1 cellular context compared by ENCODE assay signal in genomic region chr12:111413442-111414086, GRCh38.
TF ChIP-seq lines count a peak whose summit lies in the region.

No MANE protein-coding gene starts in this region.

TF ChIP-seq in K562, 482 proteins besides CTCF, POLR2A, EP300 and RAD21 (continued from another document and continues in another):
- TF ChIP-seq TAF9B (IDR thresholded peaks at IDR 0.05; ENCODE audit: partially characterized antibody) (no peak), ZNF174 (CRISPR knock-in tag; IDR thresholded peaks at IDR 0.05) (no peak), KDM1A (IDR thresholded peaks at IDR 0.05) (peak; percentile 16 to 48; a peak in 1 of 4 replicates), FOXK2 (conservative IDR thresholded peaks at IDR 0.05 in 1 of 2, IDR thresholded peaks at IDR 0.05 in 1 of 2; ENCODE audit: low read depth in 2 of 2) (no peak), NELFE (IDR thresholded peaks at IDR 0.05; ENCODE audit: insufficient read depth, insufficient read length) (no peak), U2AF1 (optimal IDR thresholded peaks at IDR 0.05; ENCODE audit: low read depth, low read length) (no peak), SNAPC5 (CRISPR knock-in tag; IDR thresholded peaks at IDR 0.05) (no peak), MYC (IDR thresholded peaks at IDR 0.05; ENCODE audit: low read depth, low read length) (no peak), MYC (CRISPR knock-in tag; IDR thresholded peaks at IDR 0.05; ENCODE audit: borderline replicate concordance, low read depth) (no peak), ZBTB8A (IDR thresholded peaks at IDR 0.05; ENCODE audit: partially characterized antibody) (no peak), RAD51 (IDR thresholded peaks at IDR 0.05; ENCODE audit: borderline replicate concordance, low read depth) (no peak), ETS1 (conservative IDR thresholded peaks at IDR 0.05; ENCODE audit: control insufficient read depth, low read depth, low read length) (no peak), ZNF431 (CRISPR knock-in tag; IDR thresholded peaks at IDR 0.05) (no peak), ZNF165 (CRISPR knock-in tag; IDR thresholded peaks at IDR 0.05; ENCODE audit: borderline replicate concordance) (no peak), ZNF316 (IDR thresholded peaks at IDR 0.05) (no peak), JUNB (CRISPR knock-in tag; conservative IDR thresholded peaks at IDR 0.05) (no peak), ZNF444 (CRISPR knock-in tag; IDR thresholded peaks at IDR 0.05) (no peak), NFE2 (IDR thresholded peaks at IDR 0.05; ENCODE audit: low read depth) (0 out of 2 replicates have a peak, but pooled peaks have one; percentile 23), ZBED1 (IDR thresholded peaks at IDR 0.05) (no peak), RERE (CRISPR knock-in tag; IDR thresholded peaks at IDR 0.05; ENCODE audit: borderline replicate concordance) (no peak), NCOR1 (IDR thresholded peaks at IDR 0.05) (peak; percentile 30), ZNF79 (CRISPR knock-in tag; IDR thresholded peaks at IDR 0.05; ENCODE audit: low read depth) (no peak), MCM7 (IDR thresholded peaks at IDR 0.05) (no peak), POLR2H (tag; IDR thresholded peaks at IDR 0.05; ENCODE audit: low read depth) (no peak), SMARCC2 (IDR thresholded peaks at IDR 0.05; ENCODE audit: low read depth) (no peak), HEY1 (CRISPR knock-in tag; IDR thresholded peaks at IDR 0.05; ENCODE audit: borderline replicate concordance) (no peak), SAFB (IDR thresholded peaks at IDR 0.05; ENCODE audit: borderline replicate concordance, low read depth, low read length) (no peak), EZH2 (IDR thresholded peaks at IDR 0.05; ENCODE audit: borderline replicate concordance, low read depth, low read length) (no peak), SRSF9 (IDR thresholded peaks at IDR 0.05; ENCODE audit: borderline replicate concordance, low read depth, low read length) (no peak), ADNP (tag; IDR thresholded peaks at IDR 0.05) (no peak), CBX1 (IDR thresholded peaks at IDR 0.05; ENCODE audit: low read depth) (no peak), COPS2 (conservative IDR thresholded peaks at IDR 0.05) (no peak), ZNF212 (CRISPR knock-in tag; IDR thresholded peaks at IDR 0.05) (no peak), HMGXB4 (CRISPR knock-in tag; IDR thresholded peaks at IDR 0.05) (no peak), ZNF253 (CRISPR knock-in tag; conservative IDR thresholded peaks at IDR 0.05) (no peak), LEF1 (IDR thresholded peaks at IDR 0.05) (no peak), BHLHE40 (IDR thresholded peaks at IDR 0.05; ENCODE audit: low read length) (no peak), FIP1L1 (IDR thresholded peaks at IDR 0.05; ENCODE audit: low read depth, low read length, poor library complexity, severe bottlenecking) (no peak), ZNF778 (CRISPR knock-in tag; IDR thresholded peaks at IDR 0.05) (no peak), SMARCA4 (IDR thresholded peaks at IDR 0.05) (peak; percentile 41; the same call in 1 of the 2 replicates), U2AF2 (optimal IDR thresholded peaks at IDR 0.05; ENCODE audit: low read depth, low read length) (no peak), BMI1 (IDR thresholded peaks at IDR 0.05; ENCODE audit: low read length) (no peak), SMARCA5 (IDR thresholded peaks at IDR 0.05) (no peak), PHF8 (IDR thresholded peaks at IDR 0.05; ENCODE audit: borderline replicate concordance, low read length) (no peak), SAP30 (IDR thresholded peaks at IDR 0.05; ENCODE audit: borderline replicate concordance, insufficient read depth, low read depth, low read length, poor library complexity, severe bottlenecking) (no peak), GABPB1 (CRISPR knock-in tag; IDR thresholded peaks at IDR 0.05) (0 out of 2 replicates have a peak, but pooled peaks have one; percentile 16)
- TF ChIP-seq, protein P1, sequence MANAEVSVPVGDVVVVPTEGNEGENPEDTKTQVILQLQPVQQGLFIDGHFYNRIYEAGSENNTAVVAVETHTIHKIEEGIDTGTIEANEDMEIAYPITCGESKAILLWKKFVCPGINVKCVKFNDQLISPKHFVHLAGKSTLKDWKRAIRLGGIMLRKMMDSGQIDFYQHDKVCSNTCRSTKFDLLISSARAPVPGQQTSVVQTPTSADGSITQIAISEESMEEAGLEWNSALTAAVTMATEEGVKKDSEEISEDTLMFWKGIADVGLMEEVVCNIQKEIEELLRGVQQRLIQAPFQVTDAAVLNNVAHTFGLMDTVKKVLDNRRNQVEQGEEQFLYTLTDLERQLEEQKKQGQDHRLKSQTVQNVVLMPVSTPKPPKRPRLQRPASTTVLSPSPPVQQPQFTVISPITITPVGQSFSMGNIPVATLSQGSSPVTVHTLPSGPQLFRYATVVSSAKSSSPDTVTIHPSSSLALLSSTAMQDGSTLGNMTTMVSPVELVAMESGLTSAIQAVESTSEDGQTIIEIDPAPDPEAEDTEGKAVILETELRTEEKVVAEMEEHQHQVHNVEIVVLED (CRISPR knock-in tag; IDR thresholded peaks at IDR 0.05): no peak
- TF ChIP-seq, protein P2, sequence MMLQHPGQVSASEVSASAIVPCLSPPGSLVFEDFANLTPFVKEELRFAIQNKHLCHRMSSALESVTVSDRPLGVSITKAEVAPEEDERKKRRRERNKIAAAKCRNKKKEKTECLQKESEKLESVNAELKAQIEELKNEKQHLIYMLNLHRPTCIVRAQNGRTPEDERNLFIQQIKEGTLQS (IDR thresholded peaks at IDR 0.05): peak; percentile 62
- TF ChIP-seq, protein P2 (CRISPR knock-in tag; conservative IDR thresholded peaks at IDR 0.05): no peak
- TF ChIP-seq, protein P3, sequence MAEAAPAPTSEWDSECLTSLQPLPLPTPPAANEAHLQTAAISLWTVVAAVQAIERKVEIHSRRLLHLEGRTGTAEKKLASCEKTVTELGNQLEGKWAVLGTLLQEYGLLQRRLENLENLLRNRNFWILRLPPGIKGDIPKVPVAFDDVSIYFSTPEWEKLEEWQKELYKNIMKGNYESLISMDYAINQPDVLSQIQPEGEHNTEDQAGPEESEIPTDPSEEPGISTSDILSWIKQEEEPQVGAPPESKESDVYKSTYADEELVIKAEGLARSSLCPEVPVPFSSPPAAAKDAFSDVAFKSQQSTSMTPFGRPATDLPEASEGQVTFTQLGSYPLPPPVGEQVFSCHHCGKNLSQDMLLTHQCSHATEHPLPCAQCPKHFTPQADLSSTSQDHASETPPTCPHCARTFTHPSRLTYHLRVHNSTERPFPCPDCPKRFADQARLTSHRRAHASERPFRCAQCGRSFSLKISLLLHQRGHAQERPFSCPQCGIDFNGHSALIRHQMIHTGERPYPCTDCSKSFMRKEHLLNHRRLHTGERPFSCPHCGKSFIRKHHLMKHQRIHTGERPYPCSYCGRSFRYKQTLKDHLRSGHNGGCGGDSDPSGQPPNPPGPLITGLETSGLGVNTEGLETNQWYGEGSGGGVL (CRISPR knock-in tag; IDR thresholded peaks at IDR 0.05): no peak
- TF ChIP-seq, protein P4, sequence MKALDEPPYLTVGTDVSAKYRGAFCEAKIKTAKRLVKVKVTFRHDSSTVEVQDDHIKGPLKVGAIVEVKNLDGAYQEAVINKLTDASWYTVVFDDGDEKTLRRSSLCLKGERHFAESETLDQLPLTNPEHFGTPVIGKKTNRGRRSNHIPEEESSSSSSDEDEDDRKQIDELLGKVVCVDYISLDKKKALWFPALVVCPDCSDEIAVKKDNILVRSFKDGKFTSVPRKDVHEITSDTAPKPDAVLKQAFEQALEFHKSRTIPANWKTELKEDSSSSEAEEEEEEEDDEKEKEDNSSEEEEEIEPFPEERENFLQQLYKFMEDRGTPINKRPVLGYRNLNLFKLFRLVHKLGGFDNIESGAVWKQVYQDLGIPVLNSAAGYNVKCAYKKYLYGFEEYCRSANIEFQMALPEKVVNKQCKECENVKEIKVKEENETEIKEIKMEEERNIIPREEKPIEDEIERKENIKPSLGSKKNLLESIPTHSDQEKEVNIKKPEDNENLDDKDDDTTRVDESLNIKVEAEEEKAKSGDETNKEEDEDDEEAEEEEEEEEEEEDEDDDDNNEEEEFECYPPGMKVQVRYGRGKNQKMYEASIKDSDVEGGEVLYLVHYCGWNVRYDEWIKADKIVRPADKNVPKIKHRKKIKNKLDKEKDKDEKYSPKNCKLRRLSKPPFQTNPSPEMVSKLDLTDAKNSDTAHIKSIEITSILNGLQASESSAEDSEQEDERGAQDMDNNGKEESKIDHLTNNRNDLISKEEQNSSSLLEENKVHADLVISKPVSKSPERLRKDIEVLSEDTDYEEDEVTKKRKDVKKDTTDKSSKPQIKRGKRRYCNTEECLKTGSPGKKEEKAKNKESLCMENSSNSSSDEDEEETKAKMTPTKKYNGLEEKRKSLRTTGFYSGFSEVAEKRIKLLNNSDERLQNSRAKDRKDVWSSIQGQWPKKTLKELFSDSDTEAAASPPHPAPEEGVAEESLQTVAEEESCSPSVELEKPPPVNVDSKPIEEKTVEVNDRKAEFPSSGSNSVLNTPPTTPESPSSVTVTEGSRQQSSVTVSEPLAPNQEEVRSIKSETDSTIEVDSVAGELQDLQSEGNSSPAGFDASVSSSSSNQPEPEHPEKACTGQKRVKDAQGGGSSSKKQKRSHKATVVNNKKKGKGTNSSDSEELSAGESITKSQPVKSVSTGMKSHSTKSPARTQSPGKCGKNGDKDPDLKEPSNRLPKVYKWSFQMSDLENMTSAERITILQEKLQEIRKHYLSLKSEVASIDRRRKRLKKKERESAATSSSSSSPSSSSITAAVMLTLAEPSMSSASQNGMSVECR (CRISPR knock-in tag; IDR thresholded peaks at IDR 0.05): no peak
- TF ChIP-seq, protein P5, sequence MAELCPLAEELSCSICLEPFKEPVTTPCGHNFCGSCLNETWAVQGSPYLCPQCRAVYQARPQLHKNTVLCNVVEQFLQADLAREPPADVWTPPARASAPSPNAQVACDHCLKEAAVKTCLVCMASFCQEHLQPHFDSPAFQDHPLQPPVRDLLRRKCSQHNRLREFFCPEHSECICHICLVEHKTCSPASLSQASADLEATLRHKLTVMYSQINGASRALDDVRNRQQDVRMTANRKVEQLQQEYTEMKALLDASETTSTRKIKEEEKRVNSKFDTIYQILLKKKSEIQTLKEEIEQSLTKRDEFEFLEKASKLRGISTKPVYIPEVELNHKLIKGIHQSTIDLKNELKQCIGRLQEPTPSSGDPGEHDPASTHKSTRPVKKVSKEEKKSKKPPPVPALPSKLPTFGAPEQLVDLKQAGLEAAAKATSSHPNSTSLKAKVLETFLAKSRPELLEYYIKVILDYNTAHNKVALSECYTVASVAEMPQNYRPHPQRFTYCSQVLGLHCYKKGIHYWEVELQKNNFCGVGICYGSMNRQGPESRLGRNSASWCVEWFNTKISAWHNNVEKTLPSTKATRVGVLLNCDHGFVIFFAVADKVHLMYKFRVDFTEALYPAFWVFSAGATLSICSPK (IDR thresholded peaks at IDR 0.05; ENCODE audit: borderline replicate concordance): no peak
